1 cellular context compared by ENCODE assay signal in the genomic region with DNA sequence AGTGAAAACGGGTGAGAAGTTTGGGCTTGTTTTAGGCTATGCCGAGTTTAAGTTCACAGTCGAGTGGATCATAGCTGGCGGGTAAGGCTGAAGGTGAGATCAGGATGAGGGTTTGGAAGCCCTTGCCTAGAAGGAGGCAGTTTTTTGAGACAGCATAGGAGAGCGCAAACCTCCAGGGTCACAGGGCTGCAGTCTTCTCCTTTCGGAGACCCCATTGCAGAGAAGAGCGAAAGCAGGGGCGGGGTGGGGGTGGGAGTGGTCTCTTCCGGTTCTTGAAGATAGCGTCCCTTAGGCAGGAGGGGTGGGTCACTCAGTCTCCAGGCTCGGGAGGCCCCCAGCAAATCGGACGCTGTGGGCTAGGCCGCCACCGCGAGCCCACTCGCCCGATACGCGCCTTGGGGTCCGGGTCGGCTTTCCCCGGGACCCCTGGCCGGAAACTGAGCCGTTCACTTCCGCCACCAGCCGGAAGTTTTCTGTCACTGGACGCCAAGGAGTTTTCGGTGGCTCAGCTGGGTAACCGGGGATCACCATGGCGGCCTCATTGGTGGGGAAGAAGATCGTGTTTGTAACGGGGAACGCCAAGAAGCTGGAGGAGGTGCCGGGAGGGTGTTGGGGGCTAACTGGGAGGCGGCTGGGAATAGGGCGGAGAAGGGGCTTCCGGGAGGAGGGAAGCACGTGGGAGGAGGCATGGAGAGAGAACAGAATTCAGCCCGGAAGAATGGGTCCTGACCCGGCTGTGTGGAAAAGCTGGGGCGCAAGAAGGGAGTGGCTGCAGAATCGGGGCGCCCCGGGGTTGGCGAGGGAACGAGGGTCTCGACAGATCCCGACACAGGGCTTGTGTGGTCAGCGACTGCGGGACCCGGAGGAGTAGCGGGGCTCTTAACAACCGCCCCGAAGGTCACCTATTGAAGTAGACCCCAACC.
A peak's percentile ranks its signal among the peaks of the same experiment; 100 is the strongest.
TF ChIP-seq lines count a peak whose summit lies in the region.

A gene (plus strand): TSS at position 476 of the 923 bp plus-strand sequence. CDS start 54 bp downstream, at position 530.

TF ChIP-seq in HepG2, 621 proteins besides CTCF, POLR2A, EP300 and RAD21 (continued from another document and continues in another):
- TF ChIP-seq GFI1 (CRISPR knock-in tag; IDR thresholded peaks at IDR 0.05; ENCODE audit: borderline replicate concordance) (peak; percentile 20; the same call in 1 of the 2 replicates), RBAK (CRISPR knock-in tag; IDR thresholded peaks at IDR 0.05) (0 out of 2 replicates have a peak, but pooled peaks have one; percentile 30), ZFP37 (CRISPR knock-in tag; IDR thresholded peaks at IDR 0.05; ENCODE audit: borderline replicate concordance) (peak; percentile 49; the same call in 1 of the 2 replicates), ZFP36L1 (CRISPR knock-in tag; IDR thresholded peaks at IDR 0.05) (peak; percentile 57; the same call in 1 of the 2 replicates), SALL1 (CRISPR knock-in tag; IDR thresholded peaks at IDR 0.05) (peak; percentile 75), NFATC3 (CRISPR knock-in tag; IDR thresholded peaks at IDR 0.05) (no peak; the same call in 1 of the 2 replicates), ZNF446 (CRISPR knock-in tag; IDR thresholded peaks at IDR 0.05) (peak; percentile 46; the same call in 1 of the 2 replicates), ZNF282 (IDR thresholded peaks at IDR 0.05; ENCODE audit: partially characterized antibody) (no peak), DNMT1 (CRISPR knock-in tag; IDR thresholded peaks at IDR 0.05) (0 out of 2 replicates have a peak, but pooled peaks have one; percentile 51), DNMT3B (CRISPR knock-in tag; conservative IDR thresholded peaks at IDR 0.05) (peak; percentile 98), TP53 (CRISPR knock-in tag; conservative IDR thresholded peaks at IDR 0.05) (no peak), KLF13 (CRISPR knock-in tag; IDR thresholded peaks at IDR 0.05) (peak; percentile 20; the same call in 1 of the 2 replicates), ZNF777 (CRISPR knock-in tag; IDR thresholded peaks at IDR 0.05) (peak; percentile 78), SETDB1 (CRISPR knock-in tag; IDR thresholded peaks at IDR 0.05; ENCODE audit: borderline replicate concordance) (0 out of 2 replicates have a peak, but pooled peaks have one; percentile 43), ISL2 (CRISPR knock-in tag; IDR thresholded peaks at IDR 0.05) (peak; percentile 69), KLF15 (CRISPR knock-in tag; IDR thresholded peaks at IDR 0.05; ENCODE audit: borderline replicate concordance) (peak; percentile 44; the same call in 1 of the 2 replicates), ZMYM3 (CRISPR knock-in tag; IDR thresholded peaks at IDR 0.05) (no peak), SMC3 (IDR thresholded peaks at IDR 0.05; ENCODE audit: low read length) (peak; percentile 5; the same call in 1 of the 2 replicates), MAFF (IDR thresholded peaks at IDR 0.05; ENCODE audit: low read depth, low read length) (no peak), SKI (IDR thresholded peaks at IDR 0.05; ENCODE audit: partially characterized antibody) (no peak), MED8 (CRISPR knock-in tag; IDR thresholded peaks at IDR 0.05; ENCODE audit: insufficient replicate concordance) (peak; percentile 61), ZNF441 (CRISPR knock-in tag; IDR thresholded peaks at IDR 0.05; ENCODE audit: borderline replicate concordance) (peak; percentile 73; the same call in 1 of the 2 replicates), ZNF101 (CRISPR knock-in tag; IDR thresholded peaks at IDR 0.05; ENCODE audit: borderline replicate concordance, low read depth) (peak; percentile 45; the same call in 1 of the 2 replicates)
- TF ChIP-seq, protein P1, sequence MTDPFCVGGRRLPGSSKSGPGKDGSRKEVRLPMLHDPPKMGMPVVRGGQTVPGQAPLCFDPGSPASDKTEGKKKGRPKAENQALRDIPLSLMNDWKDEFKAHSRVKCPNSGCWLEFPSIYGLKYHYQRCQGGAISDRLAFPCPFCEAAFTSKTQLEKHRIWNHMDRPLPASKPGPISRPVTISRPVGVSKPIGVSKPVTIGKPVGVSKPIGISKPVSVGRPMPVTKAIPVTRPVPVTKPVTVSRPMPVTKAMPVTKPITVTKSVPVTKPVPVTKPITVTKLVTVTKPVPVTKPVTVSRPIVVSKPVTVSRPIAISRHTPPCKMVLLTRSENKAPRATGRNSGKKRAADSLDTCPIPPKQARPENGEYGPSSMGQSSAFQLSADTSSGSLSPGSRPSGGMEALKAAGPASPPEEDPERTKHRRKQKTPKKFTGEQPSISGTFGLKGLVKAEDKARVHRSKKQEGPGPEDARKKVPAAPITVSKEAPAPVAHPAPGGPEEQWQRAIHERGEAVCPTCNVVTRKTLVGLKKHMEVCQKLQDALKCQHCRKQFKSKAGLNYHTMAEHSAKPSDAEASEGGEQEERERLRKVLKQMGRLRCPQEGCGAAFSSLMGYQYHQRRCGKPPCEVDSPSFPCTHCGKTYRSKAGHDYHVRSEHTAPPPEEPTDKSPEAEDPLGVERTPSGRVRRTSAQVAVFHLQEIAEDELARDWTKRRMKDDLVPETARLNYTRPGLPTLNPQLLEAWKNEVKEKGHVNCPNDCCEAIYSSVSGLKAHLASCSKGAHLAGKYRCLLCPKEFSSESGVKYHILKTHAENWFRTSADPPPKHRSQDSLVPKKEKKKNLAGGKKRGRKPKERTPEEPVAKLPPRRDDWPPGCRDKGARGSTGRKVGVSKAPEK (CRISPR knock-in tag; IDR thresholded peaks at IDR 0.05; ENCODE audit: borderline replicate concordance): no peak
- TF ChIP-seq, protein P2, sequence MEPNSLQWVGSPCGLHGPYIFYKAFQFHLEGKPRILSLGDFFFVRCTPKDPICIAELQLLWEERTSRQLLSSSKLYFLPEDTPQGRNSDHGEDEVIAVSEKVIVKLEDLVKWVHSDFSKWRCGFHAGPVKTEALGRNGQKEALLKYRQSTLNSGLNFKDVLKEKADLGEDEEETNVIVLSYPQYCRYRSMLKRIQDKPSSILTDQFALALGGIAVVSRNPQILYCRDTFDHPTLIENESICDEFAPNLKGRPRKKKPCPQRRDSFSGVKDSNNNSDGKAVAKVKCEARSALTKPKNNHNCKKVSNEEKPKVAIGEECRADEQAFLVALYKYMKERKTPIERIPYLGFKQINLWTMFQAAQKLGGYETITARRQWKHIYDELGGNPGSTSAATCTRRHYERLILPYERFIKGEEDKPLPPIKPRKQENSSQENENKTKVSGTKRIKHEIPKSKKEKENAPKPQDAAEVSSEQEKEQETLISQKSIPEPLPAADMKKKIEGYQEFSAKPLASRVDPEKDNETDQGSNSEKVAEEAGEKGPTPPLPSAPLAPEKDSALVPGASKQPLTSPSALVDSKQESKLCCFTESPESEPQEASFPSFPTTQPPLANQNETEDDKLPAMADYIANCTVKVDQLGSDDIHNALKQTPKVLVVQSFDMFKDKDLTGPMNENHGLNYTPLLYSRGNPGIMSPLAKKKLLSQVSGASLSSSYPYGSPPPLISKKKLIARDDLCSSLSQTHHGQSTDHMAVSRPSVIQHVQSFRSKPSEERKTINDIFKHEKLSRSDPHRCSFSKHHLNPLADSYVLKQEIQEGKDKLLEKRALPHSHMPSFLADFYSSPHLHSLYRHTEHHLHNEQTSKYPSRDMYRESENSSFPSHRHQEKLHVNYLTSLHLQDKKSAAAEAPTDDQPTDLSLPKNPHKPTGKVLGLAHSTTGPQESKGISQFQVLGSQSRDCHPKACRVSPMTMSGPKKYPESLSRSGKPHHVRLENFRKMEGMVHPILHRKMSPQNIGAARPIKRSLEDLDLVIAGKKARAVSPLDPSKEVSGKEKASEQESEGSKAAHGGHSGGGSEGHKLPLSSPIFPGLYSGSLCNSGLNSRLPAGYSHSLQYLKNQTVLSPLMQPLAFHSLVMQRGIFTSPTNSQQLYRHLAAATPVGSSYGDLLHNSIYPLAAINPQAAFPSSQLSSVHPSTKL (CRISPR knock-in tag; IDR thresholded peaks at IDR 0.05): peak; percentile 46; the same call in 1 of the 2 replicates
- TF ChIP-seq, protein P3, sequence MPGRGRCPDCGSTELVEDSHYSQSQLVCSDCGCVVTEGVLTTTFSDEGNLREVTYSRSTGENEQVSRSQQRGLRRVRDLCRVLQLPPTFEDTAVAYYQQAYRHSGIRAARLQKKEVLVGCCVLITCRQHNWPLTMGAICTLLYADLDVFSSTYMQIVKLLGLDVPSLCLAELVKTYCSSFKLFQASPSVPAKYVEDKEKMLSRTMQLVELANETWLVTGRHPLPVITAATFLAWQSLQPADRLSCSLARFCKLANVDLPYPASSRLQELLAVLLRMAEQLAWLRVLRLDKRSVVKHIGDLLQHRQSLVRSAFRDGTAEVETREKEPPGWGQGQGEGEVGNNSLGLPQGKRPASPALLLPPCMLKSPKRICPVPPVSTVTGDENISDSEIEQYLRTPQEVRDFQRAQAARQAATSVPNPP (CRISPR knock-in tag; IDR thresholded peaks at IDR 0.05): peak; percentile 64; the same call in 1 of the 2 replicates
- TF ChIP-seq, protein P4, sequence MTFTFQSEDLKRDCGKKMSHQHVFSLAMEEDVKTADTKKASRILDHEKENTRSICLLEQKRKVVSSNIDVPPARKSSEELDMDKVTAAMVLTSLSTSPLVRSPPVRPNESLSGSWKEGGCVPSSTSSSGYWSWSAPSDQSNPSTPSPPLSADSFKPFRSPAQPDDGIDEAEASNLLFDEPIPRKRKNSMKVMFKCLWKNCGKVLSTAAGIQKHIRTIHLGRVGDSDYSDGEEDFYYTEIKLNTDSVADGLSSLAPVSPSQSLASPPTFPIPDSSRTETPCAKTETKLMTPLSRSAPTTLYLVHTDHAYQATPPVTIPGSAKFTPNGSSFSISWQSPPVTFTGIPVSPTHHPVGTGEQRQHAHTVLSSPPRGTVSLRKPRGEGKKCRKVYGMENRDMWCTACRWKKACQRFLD (CRISPR knock-in tag; IDR thresholded peaks at IDR 0.05; ENCODE audit: borderline replicate concordance): peak; percentile 67; the same call in 1 of the 2 replicates
- TF ChIP-seq, protein P5, sequence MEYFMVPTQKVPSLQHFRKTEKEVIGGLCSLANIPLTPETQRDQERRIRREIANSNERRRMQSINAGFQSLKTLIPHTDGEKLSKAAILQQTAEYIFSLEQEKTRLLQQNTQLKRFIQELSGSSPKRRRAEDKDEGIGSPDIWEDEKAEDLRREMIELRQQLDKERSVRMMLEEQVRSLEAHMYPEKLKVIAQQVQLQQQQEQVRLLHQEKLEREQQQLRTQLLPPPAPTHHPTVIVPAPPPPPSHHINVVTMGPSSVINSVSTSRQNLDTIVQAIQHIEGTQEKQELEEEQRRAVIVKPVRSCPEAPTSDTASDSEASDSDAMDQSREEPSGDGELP (IDR thresholded peaks at IDR 0.05; ENCODE audit: borderline replicate concordance, low read depth): peak; percentile 97
- TF ChIP-seq, protein P6, sequence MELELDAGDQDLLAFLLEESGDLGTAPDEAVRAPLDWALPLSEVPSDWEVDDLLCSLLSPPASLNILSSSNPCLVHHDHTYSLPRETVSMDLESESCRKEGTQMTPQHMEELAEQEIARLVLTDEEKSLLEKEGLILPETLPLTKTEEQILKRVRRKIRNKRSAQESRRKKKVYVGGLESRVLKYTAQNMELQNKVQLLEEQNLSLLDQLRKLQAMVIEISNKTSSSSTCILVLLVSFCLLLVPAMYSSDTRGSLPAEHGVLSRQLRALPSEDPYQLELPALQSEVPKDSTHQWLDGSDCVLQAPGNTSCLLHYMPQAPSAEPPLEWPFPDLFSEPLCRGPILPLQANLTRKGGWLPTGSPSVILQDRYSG (CRISPR knock-in tag; IDR thresholded peaks at IDR 0.05): peak; percentile 86; the same call in 1 of the 2 replicates
- TF ChIP-seq, protein P7, sequence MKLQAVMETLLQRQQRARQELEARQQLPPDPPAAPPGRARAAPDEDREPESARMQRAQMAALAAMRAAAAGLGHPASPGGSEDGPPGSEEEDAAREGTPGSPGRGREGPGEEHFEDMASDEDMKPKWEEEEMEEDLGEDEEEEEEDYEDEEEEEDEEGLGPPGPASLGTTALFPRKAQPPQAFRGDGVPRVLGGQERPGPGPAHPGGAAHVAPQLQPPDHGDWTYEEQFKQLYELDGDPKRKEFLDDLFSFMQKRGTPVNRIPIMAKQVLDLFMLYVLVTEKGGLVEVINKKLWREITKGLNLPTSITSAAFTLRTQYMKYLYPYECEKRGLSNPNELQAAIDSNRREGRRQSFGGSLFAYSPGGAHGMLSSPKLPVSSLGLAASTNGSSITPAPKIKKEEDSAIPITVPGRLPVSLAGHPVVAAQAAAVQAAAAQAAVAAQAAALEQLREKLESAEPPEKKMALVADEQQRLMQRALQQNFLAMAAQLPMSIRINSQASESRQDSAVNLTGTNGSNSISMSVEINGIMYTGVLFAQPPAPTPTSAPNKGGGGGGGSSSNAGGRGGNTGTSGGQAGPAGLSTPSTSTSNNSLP (IDR thresholded peaks at IDR 0.05; ENCODE audit: low read depth, low read length): no peak
- TF ChIP-seq, protein P8, sequence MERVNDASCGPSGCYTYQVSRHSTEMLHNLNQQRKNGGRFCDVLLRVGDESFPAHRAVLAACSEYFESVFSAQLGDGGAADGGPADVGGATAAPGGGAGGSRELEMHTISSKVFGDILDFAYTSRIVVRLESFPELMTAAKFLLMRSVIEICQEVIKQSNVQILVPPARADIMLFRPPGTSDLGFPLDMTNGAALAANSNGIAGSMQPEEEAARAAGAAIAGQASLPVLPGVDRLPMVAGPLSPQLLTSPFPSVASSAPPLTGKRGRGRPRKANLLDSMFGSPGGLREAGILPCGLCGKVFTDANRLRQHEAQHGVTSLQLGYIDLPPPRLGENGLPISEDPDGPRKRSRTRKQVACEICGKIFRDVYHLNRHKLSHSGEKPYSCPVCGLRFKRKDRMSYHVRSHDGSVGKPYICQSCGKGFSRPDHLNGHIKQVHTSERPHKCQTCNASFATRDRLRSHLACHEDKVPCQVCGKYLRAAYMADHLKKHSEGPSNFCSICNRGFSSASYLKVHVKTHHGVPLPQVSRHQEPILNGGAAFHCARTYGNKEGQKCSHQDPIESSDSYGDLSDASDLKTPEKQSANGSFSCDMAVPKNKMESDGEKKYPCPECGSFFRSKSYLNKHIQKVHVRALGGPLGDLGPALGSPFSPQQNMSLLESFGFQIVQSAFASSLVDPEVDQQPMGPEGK (CRISPR knock-in tag; IDR thresholded peaks at IDR 0.05): peak; percentile 53
- TF ChIP-seq, protein P9, sequence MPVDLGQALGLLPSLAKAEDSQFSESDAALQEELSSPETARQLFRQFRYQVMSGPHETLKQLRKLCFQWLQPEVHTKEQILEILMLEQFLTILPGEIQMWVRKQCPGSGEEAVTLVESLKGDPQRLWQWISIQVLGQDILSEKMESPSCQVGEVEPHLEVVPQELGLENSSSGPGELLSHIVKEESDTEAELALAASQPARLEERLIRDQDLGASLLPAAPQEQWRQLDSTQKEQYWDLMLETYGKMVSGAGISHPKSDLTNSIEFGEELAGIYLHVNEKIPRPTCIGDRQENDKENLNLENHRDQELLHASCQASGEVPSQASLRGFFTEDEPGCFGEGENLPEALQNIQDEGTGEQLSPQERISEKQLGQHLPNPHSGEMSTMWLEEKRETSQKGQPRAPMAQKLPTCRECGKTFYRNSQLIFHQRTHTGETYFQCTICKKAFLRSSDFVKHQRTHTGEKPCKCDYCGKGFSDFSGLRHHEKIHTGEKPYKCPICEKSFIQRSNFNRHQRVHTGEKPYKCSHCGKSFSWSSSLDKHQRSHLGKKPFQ (CRISPR knock-in tag; IDR thresholded peaks at IDR 0.05; ENCODE audit: insufficient replicate concordance): peak; percentile 47
